ENCODE assay signal across 7 cellular contexts in the genomic region with DNA sequence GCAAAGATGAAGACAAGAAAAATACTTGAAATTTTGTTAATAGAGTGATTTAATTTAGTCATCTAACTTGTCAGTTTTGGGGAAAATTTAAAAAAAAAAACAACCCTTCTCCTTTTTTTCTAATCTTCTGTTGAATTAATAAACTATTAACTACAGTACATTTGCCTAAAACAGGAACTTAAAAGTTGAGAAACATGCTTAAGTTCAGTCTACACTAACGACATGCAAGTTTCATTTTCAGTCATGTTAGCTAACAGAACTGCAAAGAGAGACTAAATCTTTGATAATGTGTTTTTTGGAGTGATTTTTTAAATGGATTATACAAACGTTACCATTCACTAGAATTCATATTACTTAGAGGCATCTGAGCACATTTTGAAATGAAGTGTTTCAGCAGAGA.
DNase-seq lines count a peak whose midpoint lies in the region; ATAC-seq, FAIRE-seq and TF ChIP-seq lines count a peak whose summit lies in the region.

No MANE protein-coding gene starts in this region.

- no peaks in the 10 kb centered on the region for H3K36me3 ChIP-seq in pancreas

- WGBS in pancreas, 2 donors: 69 to 80% methylated on average over 2 of the region's 2 CpGs

- H3K4me3 Mint-ChIP-seq in T-cell: peak overlapping the region; percentile 75 to 86 (median 79)

- H3K27ac Mint-ChIP-seq in T-cell: peak overlapping the region; percentile 98

- ATAC-seq in GM19372 (IDR thresholded peaks at IDR 0.05; ENCODE audit: low read depth, unreplicated experiment) (peak; percentile 54), HG03039 (IDR thresholded peaks at IDR 0.05; ENCODE audit: unreplicated experiment) (peak; percentile 34), T-cell (replicated peaks in 1 of 4) (peak in 1 of 4 experiments; percentile 25), pancreas (peak in 2 of 4 donors; percentile 19 to 43), HG02852 (IDR thresholded peaks at IDR 0.05; ENCODE audit: unreplicated experiment) (no peak)

- peaks cover 0 to 18% (median 8%) of the 10 kb centered on the region in 3 donors for H3K4me1 ChIP-seq in pancreas

- H3K27me3 ChIP-seq in pancreas: no peaks in the 10 kb centered on the region

- H3K27ac ChIP-seq in pancreas: peak overlapping the region in 2 of 4 donors; percentile 10 to 18

- POLR2A ChIA-PET in T-cell (lab: Charles Lee): interaction anchor here in 1 of 2 donors (0.7 kb wide), 1 partner anchor 62 kb away, joined by 4 read pairs; no protein-coding TSS in a partner anchor

- no peaks in the 10 kb centered on the region for H3K9me3 ChIP-seq in pancreas

- no peaks in the 10 kb centered on the region for H3K36me3 Mint-ChIP-seq in T-cell

- no peak overlapping the region for H3K4me3 ChIP-seq in pancreas

- CTCF ChIA-PET in T-cell (lab: Charles Lee): no interaction called here

- peaks cover 86 to 99% (median 88%) of the 10 kb centered on the region in 3 donors for H3K4me1 Mint-ChIP-seq in T-cell

- no peaks in the 10 kb centered on the region for H3K9me3 Mint-ChIP-seq in T-cell

- intact Hi-C loops in pancreas (cut with DNase I): no loop called here

- H3K27me3 Mint-ChIP-seq in T-cell: no peaks in the 10 kb centered on the region

- peak; percentile 71 for FAIRE-seq in pancreas (lab: Jason Lieb, UNC)

- DNase-seq in T-cell (no peak), pancreas (no peak), kidney tubule cell (ENCODE audit: low spot score) (no peak), H4 (ENCODE audit: low spot score) (no peak)

- no peak for TF ChIP-seq CTCF in pancreas (IDR thresholded peaks at IDR 0.05)
